ENCODE assay signal across 1 cellular context in the genomic region with DNA sequence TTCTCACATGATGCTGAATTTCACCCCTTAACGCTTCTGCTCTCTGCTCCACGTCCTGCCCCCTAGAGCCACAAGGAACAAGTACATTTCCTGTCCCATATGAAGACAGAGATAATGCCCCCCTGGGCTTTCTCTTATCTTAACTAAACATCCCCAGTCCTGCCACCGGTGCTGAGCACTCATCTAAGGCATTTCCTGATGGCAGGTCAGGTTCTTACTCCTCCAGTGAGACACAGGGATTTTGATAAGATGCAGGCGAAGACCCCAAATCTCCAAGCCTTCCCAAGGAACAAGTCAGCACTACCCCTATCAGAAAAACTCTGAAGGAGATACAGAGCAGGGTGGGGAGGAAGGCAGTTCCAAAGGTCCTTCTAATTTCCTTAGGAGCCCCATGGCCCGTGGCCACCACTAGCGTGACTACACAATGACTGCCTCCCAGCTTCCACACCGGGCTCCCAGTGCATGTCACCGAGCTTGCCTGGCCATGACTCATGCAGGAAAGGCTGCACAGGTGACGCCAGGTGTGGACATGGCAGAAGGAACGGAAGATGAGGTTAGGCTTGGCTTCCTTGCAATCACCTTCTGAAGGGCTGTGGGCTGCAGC.
TF ChIP-seq lines count a peak whose summit lies in the region.

No MANE protein-coding gene starts in this region.

TF ChIP-seq in K562, 482 proteins besides CTCF, POLR2A, EP300 and RAD21 (continued from another document and continues in another):
- TF ChIP-seq, protein P1, sequence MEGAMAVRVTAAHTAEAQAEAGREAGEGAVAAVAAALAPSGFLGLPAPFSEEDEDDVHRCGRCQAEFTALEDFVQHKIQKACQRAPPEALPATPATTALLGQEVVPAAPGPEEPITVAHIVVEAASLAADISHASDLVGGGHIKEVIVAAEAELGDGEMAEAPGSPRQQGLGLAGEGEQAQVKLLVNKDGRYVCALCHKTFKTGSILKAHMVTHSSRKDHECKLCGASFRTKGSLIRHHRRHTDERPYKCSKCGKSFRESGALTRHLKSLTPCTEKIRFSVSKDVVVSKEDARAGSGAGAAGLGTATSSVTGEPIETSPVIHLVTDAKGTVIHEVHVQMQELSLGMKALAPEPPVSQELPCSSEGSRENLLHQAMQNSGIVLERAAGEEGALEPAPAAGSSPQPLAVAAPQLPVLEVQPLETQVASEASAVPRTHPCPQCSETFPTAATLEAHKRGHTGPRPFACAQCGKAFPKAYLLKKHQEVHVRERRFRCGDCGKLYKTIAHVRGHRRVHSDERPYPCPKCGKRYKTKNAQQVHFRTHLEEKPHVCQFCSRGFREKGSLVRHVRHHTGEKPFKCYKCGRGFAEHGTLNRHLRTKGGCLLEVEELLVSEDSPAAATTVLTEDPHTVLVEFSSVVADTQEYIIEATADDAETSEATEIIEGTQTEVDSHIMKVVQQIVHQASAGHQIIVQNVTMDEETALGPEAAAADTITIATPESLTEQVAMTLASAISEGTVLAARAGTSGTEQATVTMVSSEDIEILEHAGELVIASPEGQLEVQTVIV (CRISPR knock-in tag; IDR thresholded peaks at IDR 0.05; ENCODE audit: borderline replicate concordance): no peak
- TF ChIP-seq NFYB (IDR thresholded peaks at IDR 0.05; ENCODE audit: extremely low read depth, insufficient read length) (no peak), MEF2D (tag; conservative IDR thresholded peaks at IDR 0.05; ENCODE audit: low read depth) (0 out of 2 replicates have a peak, but pooled peaks have one; percentile 56), GTF2F1 (IDR thresholded peaks at IDR 0.05; ENCODE audit: low read depth, low read length) (no peak), STAG1 (CRISPR knock-in tag; IDR thresholded peaks at IDR 0.05; ENCODE audit: borderline replicate concordance) (no peak), FOXM1 (IDR thresholded peaks at IDR 0.05; ENCODE audit: low read depth) (peak; percentile 74), FOXM1 (CRISPR knock-in tag; IDR thresholded peaks at IDR 0.05; ENCODE audit: low read depth) (no peak), SLC30A9 (CRISPR knock-in tag; IDR thresholded peaks at IDR 0.05) (no peak), ZNF717 (CRISPR knock-in tag; IDR thresholded peaks at IDR 0.05) (no peak), CHCHD3 (CRISPR knock-in tag; IDR thresholded peaks at IDR 0.05) (no peak), SUPT5H (IDR thresholded peaks at IDR 0.05) (no peak), ZNF830 (CRISPR knock-in tag; IDR thresholded peaks at IDR 0.05) (no peak), PHB2 (IDR thresholded peaks at IDR 0.05; ENCODE audit: low read depth) (no peak), HDAC8 (tag; IDR thresholded peaks at IDR 0.05) (no peak), HNRNPUL1 (IDR thresholded peaks at IDR 0.05; ENCODE audit: low read length) (no peak), ZNF695 (CRISPR knock-in tag; IDR thresholded peaks at IDR 0.05) (no peak), EZH2 (IDR thresholded peaks at IDR 0.05; ENCODE audit: borderline replicate concordance, low read depth, low read length) (no peak), ZFP1 (CRISPR knock-in tag; IDR thresholded peaks at IDR 0.05) (no peak), L3MBTL2 (IDR thresholded peaks at IDR 0.05) (0 out of 2 replicates have a peak, but pooled peaks have one; percentile 41), RFX1 (IDR thresholded peaks at IDR 0.05) (no peak), HMGN3 (IDR thresholded peaks at IDR 0.05; ENCODE audit: borderline replicate concordance, extremely low read depth, insufficient read length, low read depth, low read length) (no peak), SRSF9 (IDR thresholded peaks at IDR 0.05; ENCODE audit: borderline replicate concordance, low read depth, low read length) (no peak), ZNF253 (CRISPR knock-in tag; conservative IDR thresholded peaks at IDR 0.05) (no peak), ZNF75A (CRISPR knock-in tag; IDR thresholded peaks at IDR 0.05) (no peak), RNF2 (IDR thresholded peaks at IDR 0.05) (peak; percentile 70; the same call in 1 of the 2 replicates), XRCC5 (IDR thresholded peaks at IDR 0.05; ENCODE audit: low read depth, low read length) (no peak), SRF (CRISPR knock-in tag; IDR thresholded peaks at IDR 0.05) (peak in 1 of 2 experiments; percentile 88; a peak in 1 of 4 replicates), MXI1 (IDR thresholded peaks at IDR 0.05; ENCODE audit: low read depth, low read length) (no peak)
- TF ChIP-seq, protein P2, sequence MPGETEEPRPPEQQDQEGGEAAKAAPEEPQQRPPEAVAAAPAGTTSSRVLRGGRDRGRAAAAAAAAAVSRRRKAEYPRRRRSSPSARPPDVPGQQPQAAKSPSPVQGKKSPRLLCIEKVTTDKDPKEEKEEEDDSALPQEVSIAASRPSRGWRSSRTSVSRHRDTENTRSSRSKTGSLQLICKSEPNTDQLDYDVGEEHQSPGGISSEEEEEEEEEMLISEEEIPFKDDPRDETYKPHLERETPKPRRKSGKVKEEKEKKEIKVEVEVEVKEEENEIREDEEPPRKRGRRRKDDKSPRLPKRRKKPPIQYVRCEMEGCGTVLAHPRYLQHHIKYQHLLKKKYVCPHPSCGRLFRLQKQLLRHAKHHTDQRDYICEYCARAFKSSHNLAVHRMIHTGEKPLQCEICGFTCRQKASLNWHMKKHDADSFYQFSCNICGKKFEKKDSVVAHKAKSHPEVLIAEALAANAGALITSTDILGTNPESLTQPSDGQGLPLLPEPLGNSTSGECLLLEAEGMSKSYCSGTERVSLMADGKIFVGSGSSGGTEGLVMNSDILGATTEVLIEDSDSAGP (CRISPR knock-in tag; IDR thresholded peaks at IDR 0.05): no peak
- TF ChIP-seq, protein P3, sequence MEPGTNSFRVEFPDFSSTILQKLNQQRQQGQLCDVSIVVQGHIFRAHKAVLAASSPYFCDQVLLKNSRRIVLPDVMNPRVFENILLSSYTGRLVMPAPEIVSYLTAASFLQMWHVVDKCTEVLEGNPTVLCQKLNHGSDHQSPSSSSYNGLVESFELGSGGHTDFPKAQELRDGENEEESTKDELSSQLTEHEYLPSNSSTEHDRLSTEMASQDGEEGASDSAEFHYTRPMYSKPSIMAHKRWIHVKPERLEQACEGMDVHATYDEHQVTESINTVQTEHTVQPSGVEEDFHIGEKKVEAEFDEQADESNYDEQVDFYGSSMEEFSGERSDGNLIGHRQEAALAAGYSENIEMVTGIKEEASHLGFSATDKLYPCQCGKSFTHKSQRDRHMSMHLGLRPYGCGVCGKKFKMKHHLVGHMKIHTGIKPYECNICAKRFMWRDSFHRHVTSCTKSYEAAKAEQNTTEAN (CRISPR knock-in tag; IDR thresholded peaks at IDR 0.05): no peak
- TF ChIP-seq, protein P4, sequence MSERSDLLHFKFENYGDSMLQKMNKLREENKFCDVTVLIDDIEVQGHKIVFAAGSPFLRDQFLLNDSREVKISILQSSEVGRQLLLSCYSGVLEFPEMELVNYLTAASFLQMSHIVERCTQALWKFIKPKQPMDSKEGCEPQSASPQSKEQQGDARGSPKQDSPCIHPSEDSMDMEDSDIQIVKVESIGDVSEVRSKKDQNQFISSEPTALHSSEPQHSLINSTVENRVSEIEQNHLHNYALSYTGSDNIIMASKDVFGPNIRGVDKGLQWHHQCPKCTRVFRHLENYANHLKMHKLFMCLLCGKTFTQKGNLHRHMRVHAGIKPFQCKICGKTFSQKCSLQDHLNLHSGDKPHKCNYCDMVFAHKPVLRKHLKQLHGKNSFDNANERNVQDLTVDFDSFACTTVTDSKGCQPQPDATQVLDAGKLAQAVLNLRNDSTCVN (CRISPR knock-in tag; IDR thresholded peaks at IDR 0.05): no peak
- TF ChIP-seq, protein P5, sequence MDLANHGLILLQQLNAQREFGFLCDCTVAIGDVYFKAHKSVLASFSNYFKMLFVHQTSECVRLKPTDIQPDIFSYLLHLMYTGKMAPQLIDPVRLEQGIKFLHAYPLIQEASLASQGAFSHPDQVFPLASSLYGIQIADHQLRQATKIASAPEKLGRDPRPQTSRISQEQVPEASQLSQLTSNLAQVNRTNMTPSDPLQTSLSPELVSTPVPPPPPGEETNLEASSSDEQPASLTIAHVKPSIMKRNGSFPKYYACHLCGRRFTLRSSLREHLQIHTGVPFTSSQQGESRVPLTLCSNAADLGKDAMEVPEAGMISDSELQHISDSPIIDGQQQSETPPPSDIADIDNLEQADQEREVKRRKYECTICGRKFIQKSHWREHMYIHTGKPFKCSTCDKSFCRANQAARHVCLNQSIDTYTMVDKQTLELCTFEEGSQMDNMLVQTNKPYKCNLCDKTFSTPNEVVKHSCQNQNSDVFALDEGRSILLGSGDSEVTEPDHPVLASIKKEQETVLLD (IDR thresholded peaks at IDR 0.05): 0 out of 2 replicates have a peak, but pooled peaks have one; percentile 61
- TF ChIP-seq, protein P6, sequence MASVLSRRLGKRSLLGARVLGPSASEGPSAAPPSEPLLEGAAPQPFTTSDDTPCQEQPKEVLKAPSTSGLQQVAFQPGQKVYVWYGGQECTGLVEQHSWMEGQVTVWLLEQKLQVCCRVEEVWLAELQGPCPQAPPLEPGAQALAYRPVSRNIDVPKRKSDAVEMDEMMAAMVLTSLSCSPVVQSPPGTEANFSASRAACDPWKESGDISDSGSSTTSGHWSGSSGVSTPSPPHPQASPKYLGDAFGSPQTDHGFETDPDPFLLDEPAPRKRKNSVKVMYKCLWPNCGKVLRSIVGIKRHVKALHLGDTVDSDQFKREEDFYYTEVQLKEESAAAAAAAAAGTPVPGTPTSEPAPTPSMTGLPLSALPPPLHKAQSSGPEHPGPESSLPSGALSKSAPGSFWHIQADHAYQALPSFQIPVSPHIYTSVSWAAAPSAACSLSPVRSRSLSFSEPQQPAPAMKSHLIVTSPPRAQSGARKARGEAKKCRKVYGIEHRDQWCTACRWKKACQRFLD (CRISPR knock-in tag; IDR thresholded peaks at IDR 0.05): no peak
- TF ChIP-seq, protein P7, sequence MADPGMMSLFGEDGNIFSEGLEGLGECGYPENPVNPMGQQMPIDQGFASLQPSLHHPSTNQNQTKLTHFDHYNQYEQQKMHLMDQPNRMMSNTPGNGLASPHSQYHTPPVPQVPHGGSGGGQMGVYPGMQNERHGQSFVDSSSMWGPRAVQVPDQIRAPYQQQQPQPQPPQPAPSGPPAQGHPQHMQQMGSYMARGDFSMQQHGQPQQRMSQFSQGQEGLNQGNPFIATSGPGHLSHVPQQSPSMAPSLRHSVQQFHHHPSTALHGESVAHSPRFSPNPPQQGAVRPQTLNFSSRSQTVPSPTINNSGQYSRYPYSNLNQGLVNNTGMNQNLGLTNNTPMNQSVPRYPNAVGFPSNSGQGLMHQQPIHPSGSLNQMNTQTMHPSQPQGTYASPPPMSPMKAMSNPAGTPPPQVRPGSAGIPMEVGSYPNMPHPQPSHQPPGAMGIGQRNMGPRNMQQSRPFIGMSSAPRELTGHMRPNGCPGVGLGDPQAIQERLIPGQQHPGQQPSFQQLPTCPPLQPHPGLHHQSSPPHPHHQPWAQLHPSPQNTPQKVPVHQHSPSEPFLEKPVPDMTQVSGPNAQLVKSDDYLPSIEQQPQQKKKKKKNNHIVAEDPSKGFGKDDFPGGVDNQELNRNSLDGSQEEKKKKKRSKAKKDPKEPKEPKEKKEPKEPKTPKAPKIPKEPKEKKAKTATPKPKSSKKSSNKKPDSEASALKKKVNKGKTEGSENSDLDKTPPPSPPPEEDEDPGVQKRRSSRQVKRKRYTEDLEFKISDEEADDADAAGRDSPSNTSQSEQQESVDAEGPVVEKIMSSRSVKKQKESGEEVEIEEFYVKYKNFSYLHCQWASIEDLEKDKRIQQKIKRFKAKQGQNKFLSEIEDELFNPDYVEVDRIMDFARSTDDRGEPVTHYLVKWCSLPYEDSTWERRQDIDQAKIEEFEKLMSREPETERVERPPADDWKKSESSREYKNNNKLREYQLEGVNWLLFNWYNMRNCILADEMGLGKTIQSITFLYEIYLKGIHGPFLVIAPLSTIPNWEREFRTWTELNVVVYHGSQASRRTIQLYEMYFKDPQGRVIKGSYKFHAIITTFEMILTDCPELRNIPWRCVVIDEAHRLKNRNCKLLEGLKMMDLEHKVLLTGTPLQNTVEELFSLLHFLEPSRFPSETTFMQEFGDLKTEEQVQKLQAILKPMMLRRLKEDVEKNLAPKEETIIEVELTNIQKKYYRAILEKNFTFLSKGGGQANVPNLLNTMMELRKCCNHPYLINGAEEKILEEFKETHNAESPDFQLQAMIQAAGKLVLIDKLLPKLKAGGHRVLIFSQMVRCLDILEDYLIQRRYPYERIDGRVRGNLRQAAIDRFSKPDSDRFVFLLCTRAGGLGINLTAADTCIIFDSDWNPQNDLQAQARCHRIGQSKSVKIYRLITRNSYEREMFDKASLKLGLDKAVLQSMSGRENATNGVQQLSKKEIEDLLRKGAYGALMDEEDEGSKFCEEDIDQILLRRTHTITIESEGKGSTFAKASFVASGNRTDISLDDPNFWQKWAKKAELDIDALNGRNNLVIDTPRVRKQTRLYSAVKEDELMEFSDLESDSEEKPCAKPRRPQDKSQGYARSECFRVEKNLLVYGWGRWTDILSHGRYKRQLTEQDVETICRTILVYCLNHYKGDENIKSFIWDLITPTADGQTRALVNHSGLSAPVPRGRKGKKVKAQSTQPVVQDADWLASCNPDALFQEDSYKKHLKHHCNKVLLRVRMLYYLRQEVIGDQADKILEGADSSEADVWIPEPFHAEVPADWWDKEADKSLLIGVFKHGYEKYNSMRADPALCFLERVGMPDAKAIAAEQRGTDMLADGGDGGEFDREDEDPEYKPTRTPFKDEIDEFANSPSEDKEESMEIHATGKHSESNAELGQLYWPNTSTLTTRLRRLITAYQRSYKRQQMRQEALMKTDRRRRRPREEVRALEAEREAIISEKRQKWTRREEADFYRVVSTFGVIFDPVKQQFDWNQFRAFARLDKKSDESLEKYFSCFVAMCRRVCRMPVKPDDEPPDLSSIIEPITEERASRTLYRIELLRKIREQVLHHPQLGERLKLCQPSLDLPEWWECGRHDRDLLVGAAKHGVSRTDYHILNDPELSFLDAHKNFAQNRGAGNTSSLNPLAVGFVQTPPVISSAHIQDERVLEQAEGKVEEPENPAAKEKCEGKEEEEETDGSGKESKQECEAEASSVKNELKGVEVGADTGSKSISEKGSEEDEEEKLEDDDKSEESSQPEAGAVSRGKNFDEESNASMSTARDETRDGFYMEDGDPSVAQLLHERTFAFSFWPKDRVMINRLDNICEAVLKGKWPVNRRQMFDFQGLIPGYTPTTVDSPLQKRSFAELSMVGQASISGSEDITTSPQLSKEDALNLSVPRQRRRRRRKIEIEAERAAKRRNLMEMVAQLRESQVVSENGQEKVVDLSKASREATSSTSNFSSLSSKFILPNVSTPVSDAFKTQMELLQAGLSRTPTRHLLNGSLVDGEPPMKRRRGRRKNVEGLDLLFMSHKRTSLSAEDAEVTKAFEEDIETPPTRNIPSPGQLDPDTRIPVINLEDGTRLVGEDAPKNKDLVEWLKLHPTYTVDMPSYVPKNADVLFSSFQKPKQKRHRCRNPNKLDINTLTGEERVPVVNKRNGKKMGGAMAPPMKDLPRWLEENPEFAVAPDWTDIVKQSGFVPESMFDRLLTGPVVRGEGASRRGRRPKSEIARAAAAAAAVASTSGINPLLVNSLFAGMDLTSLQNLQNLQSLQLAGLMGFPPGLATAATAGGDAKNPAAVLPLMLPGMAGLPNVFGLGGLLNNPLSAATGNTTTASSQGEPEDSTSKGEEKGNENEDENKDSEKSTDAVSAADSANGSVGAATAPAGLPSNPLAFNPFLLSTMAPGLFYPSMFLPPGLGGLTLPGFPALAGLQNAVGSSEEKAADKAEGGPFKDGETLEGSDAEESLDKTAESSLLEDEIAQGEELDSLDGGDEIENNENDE (IDR thresholded peaks at IDR 0.05; ENCODE audit: low read depth, low read length): no peak
- TF ChIP-seq, protein P8, sequence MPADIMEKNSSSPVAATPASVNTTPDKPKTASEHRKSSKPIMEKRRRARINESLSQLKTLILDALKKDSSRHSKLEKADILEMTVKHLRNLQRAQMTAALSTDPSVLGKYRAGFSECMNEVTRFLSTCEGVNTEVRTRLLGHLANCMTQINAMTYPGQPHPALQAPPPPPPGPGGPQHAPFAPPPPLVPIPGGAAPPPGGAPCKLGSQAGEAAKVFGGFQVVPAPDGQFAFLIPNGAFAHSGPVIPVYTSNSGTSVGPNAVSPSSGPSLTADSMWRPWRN (IDR thresholded peaks at IDR 0.05; ENCODE audit: low read depth): 0 out of 2 replicates have a peak, but pooled peaks have one; percentile 23
